Comparison of ENCODE assay signal across 18 cellular contexts in genomic region chr2:79620679-79621078, GRCh38.
A peak's percentile ranks its signal among the peaks of the same experiment; 100 is the strongest.
DNase-seq lines count a peak whose midpoint lies in the region; ATAC-seq, FAIRE-seq and TF ChIP-seq lines count a peak whose summit lies in the region.
"Had no signal": no experiment of that assay in that cellular context is flagged by ENCODE, and none has a peak within 500 bp of the region (broad histone marks: within the 10 kb centered on the region; RNA-seq: fewer than 3 reads in every experiment).

No MANE protein-coding gene starts in this region.

- WGBS in A549 (ENCODE audit: missing lambda C conversion rate), result 3% methylated on average over 2 of the region's 2 CpGs
- 55% methylated on average over 2 of the region's 2 CpGs for WGBS in hepatocyte (ENCODE audit: low lambda C conversion rate, missing lambda C conversion rate)

- H3K4me3 ChIP-seq in A549 (no peak overlapping the region), hepatocyte (no peak overlapping the region)
- H3K4me3 ChIP-seq: GM12878, K562 had no signal

- CTCF ChIA-PET in A549 (lab: Yijun Ruan, JAX), result no interaction called here

- FAIRE-seq in A549 (lab: Jason Lieb, UNC) (no peak), RCC 7860 (lab: Jason Lieb, UNC) (peak; percentile 83)
- FAIRE-seq: GM12878, K562 had no signal

- no peak overlapping the region for H3K27ac Mint-ChIP-seq in natural killer cell
- H3K27ac Mint-ChIP-seq: B cell; CD4-positive, alpha-beta T cell; H9 had no signal

- no peaks in the 10 kb centered on the region for H4K20me1 ChIP-seq in hepatocyte (ENCODE audit: insufficient read depth, poor library complexity, severe bottlenecking)

- H3K9me2 ChIP-seq in hepatocyte (replicated peaks; ENCODE audit: insufficient read depth), result no peaks in the 10 kb centered on the region

- H3K27me3 Mint-ChIP-seq in natural killer cell (ENCODE audit: low read depth in 2 of 2), result no peaks in the 10 kb centered on the region
- H3K27me3 Mint-ChIP-seq: B cell; CD4-positive, alpha-beta T cell had no signal

- intact Hi-C loops in natural killer cell (cut with micrococcal nuclease), result no loop called here

- peaks cover 7% of the 10 kb centered on the region; the same call in 1 of the 3 replicates for H3K9me3 ChIP-seq in A549
- no peaks in the 10 kb centered on the region for H3K9me3 ChIP-seq in hepatocyte (ENCODE audit: low read depth)

- H3K4me1 Mint-ChIP-seq in natural killer cell, result no peaks in the 10 kb centered on the region
- H3K4me1 Mint-ChIP-seq: B cell had no signal

- H3K4me2 ChIP-seq in A549, result peak overlapping the region; percentile 50
- peak overlapping the region; percentile 44 for H3K4me2 ChIP-seq in hepatocyte

- H3K27me3 ChIP-seq in hepatocyte, result no peaks in the 10 kb centered on the region

- H3K4me1 ChIP-seq in A549 (peaks cover 36% of the 10 kb centered on the region), hepatocyte (ENCODE audit: insufficient read depth) (peaks cover 7% of the 10 kb centered on the region)

- H3K36me3 Mint-ChIP-seq in natural killer cell, result peaks cover 8% of the 10 kb centered on the region

- no peaks in the 10 kb centered on the region for H3K36me3 ChIP-seq in hepatocyte (replicated peaks; ENCODE audit: insufficient read depth, low read depth)

- H3K4me3 Mint-ChIP-seq in natural killer cell, result no peak overlapping the region
- H3K4me3 Mint-ChIP-seq: B cell; CD4-positive, alpha-beta T cell; H9 had no signal

- POLR2A ChIA-PET in A549 (lab: Yijun Ruan, JAX), result no interaction called here

- peak in 1 of 2 experiments; percentile 29 for DNase-seq in A549 (ENCODE audit: low read depth in 1 of 2, low spot score in 1 of 2)
- DNase-seq in RCC 7860 (ENCODE audit: low spot score), result peak; percentile 76
- DNase-seq in hepatocyte (ENCODE audit: low spot score), result peak; percentile 26
- peak; percentile 13 for DNase-seq in left kidney (ENCODE audit: low read depth, low spot score)
- no peak for DNase-seq in SIG-M5 (lab: John Stamatoyannopoulos, UW)
- DNase-seq in natural killer cell, result no peak
- DNase-seq in NCI-H510A treated with DMSO at 0.1 percent for 48 hours (lab: John Stamatoyannopoulos, UW), result no peak
- DNase-seq: C1 segment of cervical spinal cord; CD4-positive, alpha-beta T cell; DMS79; GOT3; H9 had no signal

- TF ChIP-seq EP300 in A549 (IDR thresholded peaks at IDR 0.05), result no peak

- TF ChIP-seq POLR2A in A549 (IDR thresholded peaks at IDR 0.05; ENCODE audit: low read length), result no peak

- H3K27ac ChIP-seq in A549 (peak overlapping the region; percentile 70 to 75), hepatocyte (peak overlapping the region; percentile 67)
- H3K27ac ChIP-seq: 22Rv1, HL-60 had no signal

- ATAC-seq in A549 (peak; percentile 67 to 76; a peak in 5 of 6 replicates), GM21786 (IDR thresholded peaks at IDR 0.05; ENCODE audit: unreplicated experiment) (no peak), natural killer cell (no peak)
- ATAC-seq: GM12878, K562 had no signal

- no peaks in the 10 kb centered on the region for H3K79me2 ChIP-seq in hepatocyte

- TF ChIP-seq CTCF in A549 (IDR thresholded peaks at IDR 0.05) (no peak), hepatocyte (IDR thresholded peaks at IDR 0.05; ENCODE audit: poor library complexity) (no peak), natural killer cell (IDR thresholded peaks at IDR 0.05) (no peak)

- no peak overlapping the region for H2AFZ ChIP-seq in hepatocyte

- peaks cover 16 to 18% of the 10 kb centered on the region in 2 donors for H3K9me3 Mint-ChIP-seq in natural killer cell
- H3K9me3 Mint-ChIP-seq: H9 had no signal

- no peak for TF ChIP-seq RAD21 in A549 (conservative IDR thresholded peaks at IDR 0.05 in 1 of 2, IDR thresholded peaks at IDR 0.05 in 1 of 2)

TF ChIP-seq in A549, 52 proteins besides CTCF, POLR2A, EP300 and RAD21:
- no peak for TF ChIP-seq GATA3 (IDR thresholded peaks at IDR 0.05; ENCODE audit: borderline replicate concordance)
- TF ChIP-seq CBX8 (IDR thresholded peaks at IDR 0.05), result no peak
- TF ChIP-seq EHF (CRISPR knock-in tag; IDR thresholded peaks at IDR 0.05), result no peak
- no peak for TF ChIP-seq NFE2L2 (conservative IDR thresholded peaks at IDR 0.05; ENCODE audit: low read length)
- no peak for TF ChIP-seq KDM5A (IDR thresholded peaks at IDR 0.05)
- no peak for TF ChIP-seq FOXS1 (CRISPR knock-in tag; IDR thresholded peaks at IDR 0.05)
- TF ChIP-seq NR3C1 (IDR thresholded peaks at IDR 0.05), result no peak
- TF ChIP-seq, protein P1, sequence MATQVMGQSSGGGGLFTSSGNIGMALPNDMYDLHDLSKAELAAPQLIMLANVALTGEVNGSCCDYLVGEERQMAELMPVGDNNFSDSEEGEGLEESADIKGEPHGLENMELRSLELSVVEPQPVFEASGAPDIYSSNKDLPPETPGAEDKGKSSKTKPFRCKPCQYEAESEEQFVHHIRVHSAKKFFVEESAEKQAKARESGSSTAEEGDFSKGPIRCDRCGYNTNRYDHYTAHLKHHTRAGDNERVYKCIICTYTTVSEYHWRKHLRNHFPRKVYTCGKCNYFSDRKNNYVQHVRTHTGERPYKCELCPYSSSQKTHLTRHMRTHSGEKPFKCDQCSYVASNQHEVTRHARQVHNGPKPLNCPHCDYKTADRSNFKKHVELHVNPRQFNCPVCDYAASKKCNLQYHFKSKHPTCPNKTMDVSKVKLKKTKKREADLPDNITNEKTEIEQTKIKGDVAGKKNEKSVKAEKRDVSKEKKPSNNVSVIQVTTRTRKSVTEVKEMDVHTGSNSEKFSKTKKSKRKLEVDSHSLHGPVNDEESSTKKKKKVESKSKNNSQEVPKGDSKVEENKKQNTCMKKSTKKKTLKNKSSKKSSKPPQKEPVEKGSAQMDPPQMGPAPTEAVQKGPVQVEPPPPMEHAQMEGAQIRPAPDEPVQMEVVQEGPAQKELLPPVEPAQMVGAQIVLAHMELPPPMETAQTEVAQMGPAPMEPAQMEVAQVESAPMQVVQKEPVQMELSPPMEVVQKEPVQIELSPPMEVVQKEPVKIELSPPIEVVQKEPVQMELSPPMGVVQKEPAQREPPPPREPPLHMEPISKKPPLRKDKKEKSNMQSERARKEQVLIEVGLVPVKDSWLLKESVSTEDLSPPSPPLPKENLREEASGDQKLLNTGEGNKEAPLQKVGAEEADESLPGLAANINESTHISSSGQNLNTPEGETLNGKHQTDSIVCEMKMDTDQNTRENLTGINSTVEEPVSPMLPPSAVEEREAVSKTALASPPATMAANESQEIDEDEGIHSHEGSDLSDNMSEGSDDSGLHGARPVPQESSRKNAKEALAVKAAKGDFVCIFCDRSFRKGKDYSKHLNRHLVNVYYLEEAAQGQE (IDR thresholded peaks at IDR 0.05), result no peak
- no peak for TF ChIP-seq HDAC2 (IDR thresholded peaks at IDR 0.05)
- TF ChIP-seq MYC (IDR thresholded peaks at IDR 0.05; ENCODE audit: borderline replicate concordance, low read length), result no peak
- TF ChIP-seq HOXA7 (CRISPR knock-in tag; IDR thresholded peaks at IDR 0.05), result no peak
- TF ChIP-seq, protein P2, sequence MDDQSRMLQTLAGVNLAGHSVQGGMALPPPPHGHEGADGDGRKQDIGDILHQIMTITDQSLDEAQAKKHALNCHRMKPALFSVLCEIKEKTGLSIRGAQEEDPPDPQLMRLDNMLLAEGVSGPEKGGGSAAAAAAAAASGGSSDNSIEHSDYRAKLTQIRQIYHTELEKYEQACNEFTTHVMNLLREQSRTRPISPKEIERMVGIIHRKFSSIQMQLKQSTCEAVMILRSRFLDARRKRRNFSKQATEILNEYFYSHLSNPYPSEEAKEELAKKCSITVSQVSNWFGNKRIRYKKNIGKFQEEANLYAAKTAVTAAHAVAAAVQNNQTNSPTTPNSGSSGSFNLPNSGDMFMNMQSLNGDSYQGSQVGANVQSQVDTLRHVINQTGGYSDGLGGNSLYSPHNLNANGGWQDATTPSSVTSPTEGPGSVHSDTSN (IDR thresholded peaks at IDR 0.05), result no peak
- no peak for TF ChIP-seq HOXB5 (CRISPR knock-in tag; IDR thresholded peaks at IDR 0.05)
- no peak for TF ChIP-seq SREBF2 (IDR thresholded peaks at IDR 0.05)
- no peak for TF ChIP-seq ZC3H11A (IDR thresholded peaks at IDR 0.05)
- TF ChIP-seq CBX2 (IDR thresholded peaks at IDR 0.05; ENCODE audit: borderline replicate concordance, low read depth), result no peak
- no peak for TF ChIP-seq ZSCAN20 (CRISPR knock-in tag; IDR thresholded peaks at IDR 0.05)
- no peak for TF ChIP-seq CHD4 (IDR thresholded peaks at IDR 0.05; ENCODE audit: borderline replicate concordance)
- TF ChIP-seq HMGXB4 (CRISPR knock-in tag; IDR thresholded peaks at IDR 0.05; ENCODE audit: borderline replicate concordance), result no peak

Comparison
In these comparisons a context has a peak if more than half of its experiments do, and no peak if none do; other contexts are left out.
1. ATAC-seq: peak in A549 (2 of 2); none in GM21786 (single experiment) and natural killer cell (0 of 3).
2. DNase-seq: peak in RCC 7860 (single experiment), hepatocyte (single experiment) and left kidney (single experiment); none in SIG-M5 (single experiment), natural killer cell (single experiment) and NCI-H510A treated with DMSO at 0.1 percent for 48 hours (single experiment).